ENCODE assay signal across 8 cellular contexts in the genomic region with DNA sequence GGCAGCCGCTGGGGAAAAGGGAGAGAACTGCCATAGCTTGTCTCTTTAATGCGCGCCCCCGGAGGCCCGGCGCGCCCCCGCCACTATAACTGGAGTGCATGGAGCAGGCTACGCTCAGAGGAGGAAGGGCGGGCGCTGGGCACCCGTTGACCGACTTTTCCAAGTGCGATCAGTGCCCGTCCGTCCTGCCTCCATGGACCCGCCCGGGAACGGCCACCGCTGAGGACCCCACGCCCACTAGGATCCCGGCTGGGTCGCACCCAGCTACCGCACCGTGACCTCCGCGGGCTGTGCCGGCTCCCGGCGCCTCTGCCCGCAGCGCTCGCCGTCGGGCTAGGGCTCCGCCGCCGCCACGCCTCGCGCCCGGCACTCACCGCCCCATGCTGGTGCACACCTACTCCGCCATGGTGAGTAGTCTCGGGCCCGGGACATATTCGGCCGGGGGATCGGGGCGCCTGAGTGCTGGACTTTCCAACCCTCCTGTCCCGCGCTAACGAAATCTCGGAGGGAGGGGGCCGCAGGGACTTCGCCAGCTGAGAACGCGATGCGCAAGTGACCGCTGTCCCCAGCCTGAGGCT. TPM values are rescaled to one million over a fixed set of nuclear protein-coding genes. Genes with fewer than 3 reads are reported as not detected.
DNase-seq lines count a peak whose midpoint lies in the region; ATAC-seq and TF ChIP-seq lines count a peak whose summit lies in the region.

Gene TFAP2E, plus strand, starts transcription at position 117 of the 578 bp plus-strand sequence. Its CDS starts 264 bp downstream, at position 381.

- H3K4me2 ChIP-seq in fibroblast of lung (ENCODE audit: extremely low read depth, insufficient read depth, low read length): peak within 1 kb of the TSS; percentile 66

- H3K36me3 ChIP-seq in fibroblast of lung (ENCODE audit: control insufficient read depth, insufficient read depth, low read length) (no peaks in the 10 kb centered on the region), mucosa of stomach (ENCODE audit: control insufficient read depth, insufficient read depth, low read length) (no peaks in the 10 kb centered on the region)

- H3K9me3 ChIP-seq in fibroblast of lung (ENCODE audit: control insufficient read depth, insufficient read depth, low read depth, low read length) (no peaks in the 10 kb centered on the region), mucosa of stomach (ENCODE audit: control insufficient read depth, low read length) (no peaks in the 10 kb centered on the region)

- H3K4me3 ChIP-seq in GM12875 (ENCODE audit: low read depth, low read length) (peak within 1 kb of the TSS; percentile 37), fibroblast of lung (replicated peaks in 1 of 4; ENCODE audit: control extremely low read depth in 1 of 4, insufficient read depth in 1 of 4, low read depth in 3 of 4, low read length in 4 of 4) (peak within 1 kb of the TSS; percentile 39 to 59 (median 47)), mucosa of stomach (ENCODE audit: low read length) (no peak within 1 kb of the TSS)

- no peak for TF ChIP-seq CTCF in GM12875 (IDR thresholded peaks at IDR 0.05; ENCODE audit: borderline replicate concordance, insufficient read depth, low read depth, low read length)
- no peak for TF ChIP-seq CTCF in fibroblast of lung (conservative IDR thresholded peaks at IDR 0.05 in 1 of 2, IDR thresholded peaks at IDR 0.05 in 1 of 2; ENCODE audit: low read depth in 1 of 2, low read length in 2 of 2)

- peak within 1 kb of the TSS; percentile 63 for H2AFZ ChIP-seq in fibroblast of lung (ENCODE audit: low read length)

- DNase-seq in RPMI7951 (ENCODE audit: low read depth): peak; percentile 62
- DNase-seq in fibroblast of lung (ENCODE audit: low read depth in 2 of 2): peak in 1 of 2 donors; percentile 32
- DNase-seq in HEK293T (ENCODE audit: extremely low spot score): no peak
- DNase-seq in activated T-cell treated with anti-CD3 and anti-CD28 coated beads, Interleukin-2, amount 50 U/mL, for 1 hour: no peak
- no peak for DNase-seq in middle frontal gyrus (ENCODE audit: extremely low spot score, low spot score)

- no peak within 1 kb of the TSS for H3K27ac ChIP-seq in fibroblast of lung (ENCODE audit: insufficient read depth, low read length)

- POLR2A ChIA-PET in HEK293T (lab: Yijun Ruan, JAX): no interaction called here

- H3K4me1 ChIP-seq in fibroblast of lung (ENCODE audit: control insufficient read depth, extremely low read depth, insufficient read depth, low read length): no peaks in the 10 kb centered on the region
- H3K4me1 ChIP-seq in mucosa of stomach (ENCODE audit: control insufficient read depth, insufficient read depth, low read length): peaks cover 36% of the 10 kb centered on the region

- peaks cover 13% of the 10 kb centered on the region for H3K27me3 ChIP-seq in fibroblast of lung (ENCODE audit: control insufficient read depth, insufficient read depth, low read length)
- peaks cover 72% of the 10 kb centered on the region for H3K27me3 ChIP-seq in mucosa of stomach (ENCODE audit: control insufficient read depth, insufficient read depth, low read length)

- H4K20me1 ChIP-seq in fibroblast of lung (ENCODE audit: control insufficient read depth, extremely low read depth, insufficient read depth, low read length): no peaks in the 10 kb centered on the region

- H3K9ac ChIP-seq in fibroblast of lung (ENCODE audit: insufficient read depth, low read length): peak within 1 kb of the TSS; percentile 4
- peak within 1 kb of the TSS; percentile 32 for H3K9ac ChIP-seq in mucosa of stomach (ENCODE audit: low read length)

- CTCF ChIA-PET in HEK293T (lab: Yijun Ruan, JAX): no interaction called here

- no peak for ATAC-seq in GM21367 (IDR thresholded peaks at IDR 0.05; ENCODE audit: unreplicated experiment)

- no peaks in the 10 kb centered on the region for H3K79me2 ChIP-seq in fibroblast of lung (ENCODE audit: control insufficient read depth, insufficient read depth, low read length)

TF ChIP-seq in HEK293T, 16 proteins besides CTCF, POLR2A, EP300 and RAD21:
- TF ChIP-seq FOXK2 (IDR thresholded peaks at IDR 0.05) (no peak), ARNT (IDR thresholded peaks at IDR 0.05) (no peak)
TF ChIP-seq in HEK293T: peak in this region for 0.

RNA-seq across cellular contexts. Expression of gene TFAP2E, which starts in this region (rescaled TPM):
- total RNA-seq in RPMI7951 (2014; rRNA removed; shearing (Covaris generic)): 0.68 and 0.96 TPM in 2 replicates
- total RNA-seq in fibroblast of lung: 0.26 and 0.83 TPM in 2 replicates
- polyA plus RNA-seq in fibroblast of lung: 0.16 and 0.17 TPM in 2 replicates
- 0.39 and 0.43 TPM in 2 replicates for polyA plus RNA-seq in fibroblast of lung (2012)
- polyA minus RNA-seq in fibroblast of lung (ENCODE audit: low replicate concordance): not detected in 2 replicates

Comparison
In these comparisons a context has a peak if more than half of its experiments do, and no peak if none do; other contexts are left out.
1. Peak in DNase-seq in RPMI7951; RNA of the gene not detected or under 1 TPM.